ENCODE assay signal across 19 cellular contexts in genomic region chr3:99471353-99472323, GRCh38.
A peak's percentile ranks its signal among the peaks of the same experiment; 100 is the strongest.
DNase-seq lines count a peak whose midpoint lies in the region; ATAC-seq and TF ChIP-seq lines count a peak whose summit lies in the region.
"Had no signal": no experiment of that assay in that cellular context is flagged by ENCODE, and none has a peak within 500 bp of the region (broad histone marks: within the 10 kb centered on the region; RNA-seq: fewer than 3 reads in every experiment).

No MANE protein-coding gene starts in this region.

- CTCF ChIA-PET in activated CD8-positive, alpha-beta memory T cell treated with anti-CD3 and anti-CD28 coated beads, Interleukin-2, amount 10 ng/mL, durations not matched to agents 7 days and 5 days (lab: Charles Lee) = no interaction called here

- H3K27ac ChIP-seq in ascending aorta = peak overlapping the region; percentile 81 to 91
- peak overlapping the region; percentile 52 for H3K27ac ChIP-seq in subcutaneous abdominal adipose tissue (ENCODE audit: low read depth, low read length)
- no peak overlapping the region for H3K27ac ChIP-seq in adrenal gland
- H3K27ac ChIP-seq: esophagus squamous epithelium, suprapubic skin had no signal

- intact Hi-C loops in ascending aorta (cut with DNase I) = loop anchor here (2.0 to 5.0 kb wide), 2 partner anchors 27 to 39 kb away; no protein-coding TSS in a partner anchor
- intact Hi-C loops in left ventricle myocardium superior (cut with micrococcal nuclease) = no loop called here
- intact Hi-C loops in adrenal gland (cut with DNase I) = no loop called here

- no peaks in the 10 kb centered on the region for H3K9me3 Mint-ChIP-seq in activated CD8-positive, alpha-beta memory T cell treated with anti-CD3 and anti-CD28 coated beads, Interleukin-2, amount 10 ng/mL, durations not matched to agents 7 days and 5 days (ENCODE audit: low read depth)
- H3K9me3 Mint-ChIP-seq: activated naive CD4-positive, alpha-beta T cell treated with anti-CD3 and anti-CD28 coated beads for 36 hours had no signal

- H3K27me3 ChIP-seq in ascending aorta = no peaks in the 10 kb centered on the region
- H3K27me3 ChIP-seq in subcutaneous abdominal adipose tissue (ENCODE audit: control insufficient read depth in 5 of 5, insufficient read depth in 4 of 5, low read length in 5 of 5) = no peaks in the 10 kb centered on the region
- H3K27me3 ChIP-seq in adrenal gland = no peaks in the 10 kb centered on the region
- H3K27me3 ChIP-seq: esophagus squamous epithelium, suprapubic skin had no signal

- H3K9me3 ChIP-seq in ascending aorta (no peaks in the 10 kb centered on the region), subcutaneous abdominal adipose tissue (ENCODE audit: control insufficient read depth in 5 of 5, low read length in 5 of 5) (no peaks in the 10 kb centered on the region), adrenal gland (replicated peaks in 1 of 3) (no peaks in the 10 kb centered on the region)
- H3K9me3 ChIP-seq: esophagus squamous epithelium, suprapubic skin had no signal

- no peak overlapping the region for H3K9ac ChIP-seq in subcutaneous abdominal adipose tissue (ENCODE audit: low read length in 5 of 5)

- peaks cover 6 to 14% of the 10 kb centered on the region in 2 donors for H3K4me1 ChIP-seq in ascending aorta
- H3K4me1 ChIP-seq in subcutaneous abdominal adipose tissue (ENCODE audit: control insufficient read depth in 5 of 5, insufficient read depth in 5 of 5, low read length in 5 of 5) = peaks cover 0 to 15% (median 3%) of the 10 kb centered on the region in 5 donors
- H3K4me1 ChIP-seq in adrenal gland (replicated peaks in 1 of 2) = no peaks in the 10 kb centered on the region
- H3K4me1 ChIP-seq: esophagus squamous epithelium, suprapubic skin had no signal

- H3K4me3 Mint-ChIP-seq in activated CD8-positive, alpha-beta memory T cell treated with anti-CD3 and anti-CD28 coated beads, Interleukin-2, amount 10 ng/mL, durations not matched to agents 7 days and 5 days = no peak overlapping the region
- H3K4me3 Mint-ChIP-seq: activated naive CD4-positive, alpha-beta T cell treated with anti-CD3 and anti-CD28 coated beads for 36 hours; stimulated activated effector memory CD8-positive, alpha-beta T cell treated with anti-CD3 and anti-CD28 coated beads, Interleukin-12 subunit alpha, Interleukin-12 subunit beta, amount 100 ng/mL, for 72 hours had no signal

- H3K36me3 ChIP-seq in ascending aorta (no peaks in the 10 kb centered on the region), subcutaneous abdominal adipose tissue (ENCODE audit: control insufficient read depth in 5 of 5, insufficient read depth in 5 of 5, low read length in 5 of 5) (no peaks in the 10 kb centered on the region), adrenal gland (replicated peaks in 1 of 2) (no peaks in the 10 kb centered on the region)
- H3K36me3 ChIP-seq: esophagus squamous epithelium, suprapubic skin had no signal

- no peaks in the 10 kb centered on the region for H3K4me1 Mint-ChIP-seq in activated CD8-positive, alpha-beta memory T cell treated with anti-CD3 and anti-CD28 coated beads, Interleukin-2, amount 10 ng/mL, durations not matched to agents 7 days and 5 days
- H3K4me1 Mint-ChIP-seq: stimulated activated effector memory CD8-positive, alpha-beta T cell treated with anti-CD3 and anti-CD28 coated beads, Interleukin-12 subunit alpha, Interleukin-12 subunit beta, amount 100 ng/mL, for 72 hours had no signal

- H3K27ac Mint-ChIP-seq in activated CD8-positive, alpha-beta memory T cell treated with anti-CD3 and anti-CD28 coated beads, Interleukin-2, amount 10 ng/mL, durations not matched to agents 7 days and 5 days = no peak overlapping the region
- H3K27ac Mint-ChIP-seq: activated naive CD4-positive, alpha-beta T cell treated with anti-CD3 and anti-CD28 coated beads for 36 hours; stimulated activated effector memory CD8-positive, alpha-beta T cell treated with anti-CD3 and anti-CD28 coated beads, Interleukin-12 subunit alpha, Interleukin-12 subunit beta, amount 100 ng/mL, for 72 hours had no signal

- TF ChIP-seq POLR2A in adrenal gland (IDR thresholded peaks at IDR 0.05) = no peak

- H3K27me3 Mint-ChIP-seq in activated CD8-positive, alpha-beta memory T cell treated with anti-CD3 and anti-CD28 coated beads, Interleukin-2, amount 10 ng/mL, durations not matched to agents 7 days and 5 days = no peaks in the 10 kb centered on the region

- WGBS in adrenal gland, 4 donors = 65 to 78% (median 70%) methylated on average over 6 to 7 of the region's 7 CpGs

- TF ChIP-seq CTCF in ascending aorta (IDR thresholded peaks at IDR 0.05) = no peak
- TF ChIP-seq CTCF in adrenal gland (IDR thresholded peaks at IDR 0.05) = no peak

- peak in 1 of 2 donors; percentile 82 for DNase-seq in ascending aorta (ENCODE audit: low spot score in 2 of 2)
- peak; percentile 60 for DNase-seq in left ventricle myocardium superior
- no peak for DNase-seq in NCI-H1048 (lab: John Stamatoyannopoulos, UW)
- DNase-seq in activated CD8-positive, alpha-beta memory T cell treated with anti-CD3 and anti-CD28 coated beads, Interleukin-2, amount 10 ng/mL, durations not matched to agents 7 days and 5 days = no peak
- no peak for DNase-seq in DMS53 treated with DMSO at 0.1 percent for 48 hours (lab: John Stamatoyannopoulos, UW; ENCODE audit: unreplicated experiment)
- no peak for DNase-seq in adrenal gland
- DNase-seq: activated CD4-positive, alpha-beta T cell treated with anti-CD3 and anti-CD28 coated beads for 4 hours; activated naive CD4-positive, alpha-beta T cell treated with anti-CD3 and anti-CD28 coated beads for 36 hours; activated T-cell treated with anti-CD3 and anti-CD28 coated beads, Interleukin-2, amount 50 U/mL, for 48 hours; esophagus squamous epithelium; HCEC 1CT; mammary epithelial cell; NCI-H2107; NCI-H446 treated with DMSO at 0.1 percent for 48 hours had no signal

- ATAC-seq in HG02885 (IDR thresholded peaks at IDR 0.05; ENCODE audit: poor library complexity, unreplicated experiment) (peak; percentile 35), left ventricle myocardium superior (peak; percentile 90)
- no peak for ATAC-seq in activated CD8-positive, alpha-beta memory T cell treated with anti-CD3 and anti-CD28 coated beads, Interleukin-2, amount 10 ng/mL, durations not matched to agents 7 days and 5 days
- ATAC-seq: stimulated activated effector memory CD8-positive, alpha-beta T cell treated with anti-CD3 and anti-CD28 coated beads, Interleukin-12 subunit alpha, Interleukin-12 subunit beta, amount 100 ng/mL, for 72 hours had no signal

- no peaks in the 10 kb centered on the region for H3K36me3 Mint-ChIP-seq in activated CD8-positive, alpha-beta memory T cell treated with anti-CD3 and anti-CD28 coated beads, Interleukin-2, amount 10 ng/mL, durations not matched to agents 7 days and 5 days
- H3K36me3 Mint-ChIP-seq: stimulated activated effector memory CD8-positive, alpha-beta T cell treated with anti-CD3 and anti-CD28 coated beads, Interleukin-12 subunit alpha, Interleukin-12 subunit beta, amount 100 ng/mL, for 72 hours had no signal

- H3K4me3 ChIP-seq in ascending aorta = no peak overlapping the region
- H3K4me3 ChIP-seq in subcutaneous abdominal adipose tissue (ENCODE audit: low read depth in 1 of 5, low read length in 5 of 5) = no peak overlapping the region
- no peak overlapping the region for H3K4me3 ChIP-seq in adrenal gland
- H3K4me3 ChIP-seq: esophagus squamous epithelium, smooth muscle cell, suprapubic skin had no signal

Comparison
In these comparisons a context has a peak if more than half of its experiments do, and no peak if none do; other contexts are left out.
1. H3K27ac ChIP-seq: peak in ascending aorta (2 of 2) and subcutaneous abdominal adipose tissue (single experiment); none in adrenal gland (0 of 5).